8 cellular contexts compared by ENCODE assay signal in genomic region chr11:113994077-113994954, GRCh38.
DNase-seq lines count a peak whose midpoint lies in the region; ATAC-seq and TF ChIP-seq lines count a peak whose summit lies in the region.

No MANE protein-coding gene starts in this region.

- TF ChIP-seq CTCF in fibroblast of mammary gland (conservative IDR thresholded peaks at IDR 0.05; ENCODE audit: control insufficient read depth, insufficient read depth, low read depth, low read length) (peak; percentile 76), parathyroid adenoma (IDR thresholded peaks at IDR 0.05) (peak; percentile 54)

- no peaks in the 10 kb centered on the region for H3K4me1 ChIP-seq in parathyroid adenoma

- ATAC-seq in HG03521 (IDR thresholded peaks at IDR 0.05; ENCODE audit: unreplicated experiment) (no peak), GM18907 (IDR thresholded peaks at IDR 0.05; ENCODE audit: unreplicated experiment) (no peak), GM21515 (IDR thresholded peaks at IDR 0.05; ENCODE audit: unreplicated experiment) (no peak)

- no peak overlapping the region for H3K4me2 ChIP-seq in parathyroid adenoma (ENCODE audit: low read length)

- no peaks in the 10 kb centered on the region for H3K79me2 ChIP-seq in parathyroid adenoma

- H3K27me3 ChIP-seq in parathyroid adenoma (ENCODE audit: control insufficient read depth, insufficient read depth, low read length): no peaks in the 10 kb centered on the region

- H3K9me3 ChIP-seq in parathyroid adenoma (ENCODE audit: control insufficient read depth, low read length): no peaks in the 10 kb centered on the region

- H3K4me3 ChIP-seq in fibroblast of mammary gland (ENCODE audit: control insufficient read depth, low read depth, low read length): no peak overlapping the region
- H3K4me3 ChIP-seq in parathyroid adenoma (ENCODE audit: low read depth, low read length): no peak overlapping the region

- no peaks in the 10 kb centered on the region for H3K36me3 ChIP-seq in parathyroid adenoma (ENCODE audit: control insufficient read depth, insufficient read depth, low read length)

- no peak overlapping the region for H2AFZ ChIP-seq in parathyroid adenoma

- no peak overlapping the region for H3K9ac ChIP-seq in parathyroid adenoma

- DNase-seq in D341Med (ENCODE audit: low spot score) (peak; percentile 72), KBM-7 (peak; percentile 23), fibroblast of mammary gland (ENCODE audit: low read depth) (no peak)
- DNase-seq in activated CD8-positive, alpha-beta memory T cell treated with anti-CD3 and anti-CD28 coated beads for 1 hour (ENCODE audit: extremely low read depth in 1 of 2, low read depth in 1 of 2): peak; percentile 5 to 10

- H3K27ac ChIP-seq in parathyroid adenoma: no peak overlapping the region

- in situ Hi-C loops in KBM-7 (cut with MboI; ENCODE audit: low pct_unique_long_range_greater_than_20kb, low sequenced_read_pairs): no loop called here
